Comparison of ENCODE assay signal across 31 cellular contexts in the genomic region with DNA sequence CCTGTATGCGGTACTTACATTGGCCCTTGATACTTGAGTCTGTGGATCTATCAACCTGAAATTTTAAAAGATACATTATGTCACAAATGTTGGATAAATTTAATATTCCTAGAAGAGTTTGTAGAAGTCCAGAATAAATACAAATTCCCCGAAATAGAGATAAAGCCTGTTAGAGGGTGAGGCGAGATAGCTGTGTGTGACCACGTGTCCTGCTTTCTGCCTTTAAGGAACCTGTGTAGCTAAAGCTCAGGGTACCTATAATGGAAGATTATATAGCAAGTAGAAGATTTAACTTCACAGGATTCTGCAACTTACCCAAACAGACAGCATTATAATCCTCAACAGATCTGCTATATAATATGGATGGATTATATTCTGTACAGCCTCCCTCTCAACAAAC.
"Had no signal": no experiment of that assay in that cellular context is flagged by ENCODE, and none has a peak within 500 bp of the region (broad histone marks: within the 10 kb centered on the region; RNA-seq: fewer than 3 reads in every experiment).

No MANE protein-coding gene starts in this region.

- H3K4me3 Mint-ChIP-seq: activated CD4-positive, alpha-beta memory T cell treated with anti-CD3 and anti-CD28 coated beads, Interleukin-2, amount 10 ng/mL, durations not matched to agents 7 days and 5 days; activated CD4-positive, alpha-beta T cell treated with anti-CD3 and anti-CD28 coated beads, Interleukin-2, amount 10 ng/mL, durations not matched to agents 7 days and 5 days; activated naive CD8-positive, alpha-beta T cell treated with anti-CD3 and anti-CD28 coated beads, Interleukin-2, amount 10 ng/mL, durations not matched to agents 7 days and 5 days; activated T-cell treated with anti-CD3 and anti-CD28 coated beads, Interleukin-2, amount 50 U/mL, for 4 hours; activated T-helper 1 cell treated with anti-CD3 and anti-CD28 coated beads, Interleukin-12 subunit alpha, Interleukin-12 subunit beta, Interleukin-2, Interleukin-4 antibody, amounts not matched to agents 30 ng/mL and 10 ng/mL and 1 ng/mL, durations not matched to agents 14 hours and 24 hours and 36 hours; brain; T-helper 17 cell; T-helper 2 cell treated with Interferon-gamma antibody and Interleukin-4, amounts not matched to agents 5 μg/mL and 100 μg/mL, for 36 hours; WTC11 had no signal

- H3K27me3 ChIP-seq: ascending aorta, breast epithelium, cardiac muscle cell, colonic mucosa had no signal

- H3K4me1 Mint-ChIP-seq: brain, WTC11 had no signal

- H3K27ac Mint-ChIP-seq: activated CD4-positive, alpha-beta memory T cell treated with anti-CD3 and anti-CD28 coated beads, Interleukin-2, amount 10 ng/mL, durations not matched to agents 7 days and 5 days; activated CD4-positive, alpha-beta T cell treated with anti-CD3 and anti-CD28 coated beads, Interleukin-2, amount 10 ng/mL, durations not matched to agents 7 days and 5 days; activated naive CD8-positive, alpha-beta T cell treated with anti-CD3 and anti-CD28 coated beads, Interleukin-2, amount 10 ng/mL, durations not matched to agents 7 days and 5 days; activated T-helper 1 cell treated with anti-CD3 and anti-CD28 coated beads, Interleukin-12 subunit alpha, Interleukin-12 subunit beta, Interleukin-2, Interleukin-4 antibody, amounts not matched to agents 30 ng/mL and 10 ng/mL and 1 ng/mL, durations not matched to agents 14 hours and 24 hours and 36 hours; activated T-helper 2 cell treated with anti-CD3 and anti-CD28 coated beads, Interferon-gamma antibody, Interleukin-2, Interleukin-4, amounts not matched to agents 10 μg/mL and 5 μg/mL and 100 μg/mL, durations not matched to agents 14 hours and 24 hours and 36 hours; T-helper 17 cell; T-helper 2 cell treated with Interferon-gamma antibody and Interleukin-4, amounts not matched to agents 5 μg/mL and 100 μg/mL, for 36 hours; WTC11 had no signal

- H3K9me3 ChIP-seq: breast epithelium, colonic mucosa had no signal

- H3K27me3 Mint-ChIP-seq: activated CD4-positive, alpha-beta memory T cell treated with anti-CD3 and anti-CD28 coated beads, Interleukin-2, amount 10 ng/mL, durations not matched to agents 7 days and 5 days; activated CD4-positive, alpha-beta T cell treated with anti-CD3 and anti-CD28 coated beads, Interleukin-2, amount 10 ng/mL, durations not matched to agents 7 days and 5 days; activated naive CD8-positive, alpha-beta T cell treated with anti-CD3 and anti-CD28 coated beads, Interleukin-2, amount 10 ng/mL, durations not matched to agents 7 days and 5 days; brain; T-helper 17 cell had no signal

- H3K27ac ChIP-seq: ascending aorta, breast epithelium, cardiac muscle cell, colonic mucosa, epithelial cell of prostate, VCaP had no signal

- DNase-seq: activated CD4-positive, alpha-beta memory T cell treated with anti-CD3 and anti-CD28 coated beads, Interleukin-2, amount 10 ng/mL, durations not matched to agents 7 days and 5 days; activated CD4-positive, alpha-beta T cell treated with anti-CD3 and anti-CD28 coated beads for 1 hour; activated CD4-positive, alpha-beta T cell treated with anti-CD3 and anti-CD28 coated beads for 4 hours; activated CD4-positive, alpha-beta T cell treated with anti-CD3 and anti-CD28 coated beads, Interleukin-2, amount 10 ng/mL, durations not matched to agents 7 days and 5 days; activated CD4-positive, alpha-beta T cell treated with anti-CD3 and anti-CD28 coated beads, Interleukin-2, amount 50 U/mL, for 4 hours; activated CD8-positive, alpha-beta memory T cell treated with anti-CD3 and anti-CD28 coated beads, Interleukin-2, amount 50 U/mL, for 48 hours; activated effector memory CD4-positive, alpha-beta T cell treated with anti-CD3 and anti-CD28 coated beads, Interleukin-2, amount 50 U/mL, for 16 hours; activated naive CD8-positive, alpha-beta T cell treated with anti-CD3 and anti-CD28 coated beads, Interleukin-2, amount 10 ng/mL, durations not matched to agents 7 days and 5 days; activated T-cell treated with anti-CD3 and anti-CD28 coated beads for 4 hours; activated T-cell treated with anti-CD3 and anti-CD28 coated beads, Interleukin-2, amount 50 U/mL, for 4 hours; central memory CD4-positive, alpha-beta T cell; cerebellar nuclear complex; colonic mucosa; effector CD8-positive, alpha-beta T cell; foreskin fibroblast; head of caudate nucleus; T-helper 1 cell; T-helper 17 cell; T1000 had no signal

- H3K9me3 Mint-ChIP-seq: activated CD4-positive, alpha-beta T cell treated with anti-CD3 and anti-CD28 coated beads, Interleukin-2, amount 10 ng/mL, durations not matched to agents 7 days and 5 days; activated T-cell treated with anti-CD3 and anti-CD28 coated beads, Interleukin-2, amount 50 U/mL, for 4 hours; activated T-helper 1 cell treated with anti-CD3 and anti-CD28 coated beads, Interleukin-12 subunit alpha, Interleukin-12 subunit beta, Interleukin-2, Interleukin-4 antibody, amounts not matched to agents 30 ng/mL and 10 ng/mL and 1 ng/mL, durations not matched to agents 14 hours and 24 hours and 36 hours had no signal

- ATAC-seq: activated naive CD4-positive, alpha-beta T cell treated with anti-CD3 and anti-CD28 coated beads, Interleukin-2, amount 50 U/mL, for 72 hours; activated T-cell treated with anti-CD3 and anti-CD28 coated beads, Interleukin-2, amount 50 U/mL, for 4 hours; esophagus mucosa; T-helper 17 cell; WTC11 had no signal
